ENCODE assay signal across 11 cellular contexts in the genomic region with DNA sequence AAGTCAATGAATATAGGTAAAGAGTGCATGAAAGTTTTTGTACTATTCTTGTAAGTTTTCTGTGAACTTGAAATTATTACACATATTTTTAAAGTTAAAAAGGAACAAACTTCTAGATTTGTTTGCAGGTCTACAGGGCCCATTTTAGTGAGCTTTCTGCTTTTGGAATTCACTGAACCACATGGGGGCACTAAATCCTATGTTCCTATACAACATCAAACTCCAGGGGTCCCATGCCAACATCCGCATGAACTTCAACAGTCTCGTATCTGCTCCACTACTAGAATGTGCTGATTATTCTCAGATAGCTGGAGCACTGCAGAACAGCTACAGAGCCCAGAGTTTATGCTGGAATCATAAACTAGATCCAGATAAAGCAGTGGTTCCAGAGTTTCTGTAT.
A peak's percentile ranks its signal among the peaks of the same experiment; 100 is the strongest.
DNase-seq lines count a peak whose midpoint lies in the region; ATAC-seq and TF ChIP-seq lines count a peak whose summit lies in the region.
"Had no signal": no experiment of that assay in that cellular context is flagged by ENCODE, and none has a peak within 500 bp of the region (broad histone marks: within the 10 kb centered on the region; RNA-seq: fewer than 3 reads in every experiment).

No MANE protein-coding gene starts in this region.

- no peak overlapping the region for H3K27ac ChIP-seq in lower lobe of right lung
- H3K27ac ChIP-seq: neutrophil, SK-N-MC had no signal

- H3K36me3 ChIP-seq in H7 (replicated peaks; ENCODE audit: control insufficient read depth, insufficient read depth, low read length) (no peaks in the 10 kb centered on the region), lower lobe of right lung (no peaks in the 10 kb centered on the region)
- H3K36me3 ChIP-seq: neutrophil had no signal

- H3K4me1 ChIP-seq in lower lobe of right lung, result no peaks in the 10 kb centered on the region

- H3K4me3 ChIP-seq in H7 (ENCODE audit: insufficient read depth, low read depth, low read length) (no peak overlapping the region), lower lobe of right lung (no peak overlapping the region)
- H3K4me3 ChIP-seq: SK-N-MC had no signal

- H3K27me3 Mint-ChIP-seq in brain, result peaks cover 2% of the 10 kb centered on the region

- H3K27me3 ChIP-seq in H7 (ENCODE audit: control insufficient read depth, insufficient read depth, low read length), result no peaks in the 10 kb centered on the region
- H3K27me3 ChIP-seq in lower lobe of right lung (ENCODE audit: low read depth), result no peaks in the 10 kb centered on the region
- H3K27me3 ChIP-seq: neutrophil had no signal

- H3K9me3 Mint-ChIP-seq in brain, result peaks cover 0 to 9% (median 6%) of the 10 kb centered on the region in 5 experiments

- TF ChIP-seq CTCF in brain (conservative IDR thresholded peaks at IDR 0.05), result peak; percentile 36 to 54
- TF ChIP-seq CTCF in lower lobe of right lung (IDR thresholded peaks at IDR 0.05), result no peak

- H3K4me1 Mint-ChIP-seq in brain, result peaks cover 7% of the 10 kb centered on the region

- no peak overlapping the region for H3K4me3 Mint-ChIP-seq in brain

- no peak overlapping the region for H3K27ac Mint-ChIP-seq in brain

- H3K9me3 ChIP-seq in lower lobe of right lung, result no peaks in the 10 kb centered on the region
- H3K9me3 ChIP-seq: neutrophil had no signal

- intact Hi-C loops in lower lobe of right lung (cut with DNase I), result no loop called here

- no peaks in the 10 kb centered on the region for H3K36me3 Mint-ChIP-seq in brain

- DNase-seq in H7, result peak; percentile 22
- peak; percentile 4 for DNase-seq in Kasumi-1 (lab: John Stamatoyannopoulos, UW)
- peak; percentile 14 for DNase-seq in mucosa of gallbladder (ENCODE audit: low spot score)
- DNase-seq in nucleus accumbens (lab: John Stamatoyannopoulos, UW), result no peak
- DNase-seq in lower lobe of right lung, result no peak
- DNase-seq: dermis blood vessel endothelial cell had no signal

- ATAC-seq in lower lobe of right lung, result no peak
- no peak for ATAC-seq in HG02938 (IDR thresholded peaks at IDR 0.05; ENCODE audit: unreplicated experiment)
- ATAC-seq: left lobe of liver had no signal

Comparison
In these comparisons a context has a peak if more than half of its experiments do, and no peak if none do; other contexts are left out.
1. DNase-seq: peak in H7 (single experiment), Kasumi-1 (2 of 2) and mucosa of gallbladder (single experiment); none in nucleus accumbens (0 of 56) and lower lobe of right lung (single experiment).